Comparison of ENCODE assay signal across 8 cellular contexts in genomic region chr6:107713214-107713962, GRCh38.
DNase-seq lines count a peak whose midpoint lies in the region; ATAC-seq and TF ChIP-seq lines count a peak whose summit lies in the region.

No MANE protein-coding gene starts in this region.

- no peaks in the 10 kb centered on the region for H3K9me3 ChIP-seq in left lung
- no peaks in the 10 kb centered on the region for H3K9me3 ChIP-seq in thymus (ENCODE audit: control insufficient read depth)

- H3K27me3 ChIP-seq in left lung, result no peaks in the 10 kb centered on the region
- H3K27me3 ChIP-seq in thymus (ENCODE audit: control insufficient read depth, insufficient read depth), result no peaks in the 10 kb centered on the region

- no peaks in the 10 kb centered on the region for H3K9me3 Mint-ChIP-seq in activated T-cell treated with anti-CD3 and anti-CD28 coated beads, Interleukin-2, amount 50 U/mL, for 72 hours

- ATAC-seq in Right ventricle myocardium superior (ENCODE audit: poor library complexity) (peak; percentile 43), left lung (peak; percentile 35), GM18861 (IDR thresholded peaks at IDR 0.05; ENCODE audit: unreplicated experiment) (no peak)
- ATAC-seq in activated T-cell treated with anti-CD3 and anti-CD28 coated beads, Interleukin-2, amount 50 U/mL, for 72 hours (replicated peaks in 1 of 2), result peak; percentile 65 to 67

- H3K27ac ChIP-seq in left lung (no peak overlapping the region), thymus (ENCODE audit: low read depth) (peak overlapping the region; percentile 22)

- DNase-seq in Right ventricle myocardium superior, result no peak
- no peak for DNase-seq in cardiac septum (ENCODE audit: low spot score)
- peak; percentile 41 to 64 for DNase-seq in activated T-cell treated with anti-CD3 and anti-CD28 coated beads, Interleukin-2, amount 50 U/mL, for 72 hours
- no peak for DNase-seq in left lung
- DNase-seq in NK-92 (lab: John Stamatoyannopoulos, UW; ENCODE audit: unreplicated experiment), result no peak
- no peak for DNase-seq in NK-92 treated with Interleukin-12 subunit alpha and Interleukin-12 subunit beta, amount 100 ng/mL, for 24 hours (lab: John Stamatoyannopoulos, UW)

- H3K27me3 Mint-ChIP-seq in activated T-cell treated with anti-CD3 and anti-CD28 coated beads, Interleukin-2, amount 50 U/mL, for 72 hours (ENCODE audit: low read depth), result no peaks in the 10 kb centered on the region

- H3K36me3 ChIP-seq in left lung (no peaks in the 10 kb centered on the region), thymus (ENCODE audit: control insufficient read depth, insufficient read depth) (no peaks in the 10 kb centered on the region)

- H3K36me3 Mint-ChIP-seq in activated T-cell treated with anti-CD3 and anti-CD28 coated beads, Interleukin-2, amount 50 U/mL, for 72 hours (ENCODE audit: insufficient read depth in 2 of 2), result peaks cover 2 to 3% of the 10 kb centered on the region in 2 donors

- peak overlapping the region; percentile 74 for H3K27ac Mint-ChIP-seq in activated T-cell treated with anti-CD3 and anti-CD28 coated beads, Interleukin-2, amount 50 U/mL, for 72 hours

- H3K4me1 ChIP-seq in left lung (peaks cover 4 to 12% of the 10 kb centered on the region in 2 donors), thymus (ENCODE audit: control insufficient read depth, insufficient read depth, low read length) (peaks cover 17% of the 10 kb centered on the region)

- peak overlapping the region; percentile 76 to 86 for H3K4me3 Mint-ChIP-seq in activated T-cell treated with anti-CD3 and anti-CD28 coated beads, Interleukin-2, amount 50 U/mL, for 72 hours

- intact Hi-C loops in Right ventricle myocardium superior (cut with DNase I) (no loop called here), cardiac septum (cut with DNase I) (no loop called here), left lung (cut with DNase I) (no loop called here)

- H3K4me3 ChIP-seq in left lung, result no peak overlapping the region
- H3K4me3 ChIP-seq in thymus (ENCODE audit: low read length), result no peak overlapping the region

- peaks cover 72% of the 10 kb centered on the region for H3K4me1 Mint-ChIP-seq in activated T-cell treated with anti-CD3 and anti-CD28 coated beads, Interleukin-2, amount 50 U/mL, for 72 hours (ENCODE audit: low read depth)

- 45% methylated on average over 8 of the region's 8 CpGs for WGBS in thymus

- TF ChIP-seq CTCF in left lung (IDR thresholded peaks at IDR 0.05), result no peak

Comparison
In these comparisons a context has a peak if more than half of its experiments do, and no peak if none do; other contexts are left out.
1. DNase-seq: peak in activated T-cell treated with anti-CD3 and anti-CD28 coated beads, Interleukin-2, amount 50 U/mL, for 72 hours (2 of 2); none in Right ventricle myocardium superior (single experiment), cardiac septum (single experiment), left lung (0 of 2), NK-92 (single experiment) and NK-92 treated with Interleukin-12 subunit alpha and Interleukin-12 subunit beta, amount 100 ng/mL, for 24 hours (single experiment).